Comparison of ENCODE assay signal across 8 cellular contexts in genomic region chr6:157107915-157108651, GRCh38.
DNase-seq lines count a peak whose midpoint lies in the region; ATAC-seq and TF ChIP-seq lines count a peak whose summit lies in the region.

No MANE protein-coding gene starts in this region.

- no peaks in the 10 kb centered on the region for H3K9me3 ChIP-seq in CD8-positive, alpha-beta T cell (ENCODE audit: low read length)
- no peaks in the 10 kb centered on the region for H3K9me3 ChIP-seq in Peyer's patch

- CTCF ChIA-PET in CD8-positive, alpha-beta T cell (lab: Charles Lee): no interaction called here

- H3K27me3 Mint-ChIP-seq in CD8-positive, alpha-beta T cell (ENCODE audit: low read depth): no peaks in the 10 kb centered on the region
- H3K27me3 Mint-ChIP-seq in natural killer cell (ENCODE audit: low read depth in 2 of 2): no peaks in the 10 kb centered on the region

- H3K27ac Mint-ChIP-seq in CD8-positive, alpha-beta T cell: no peak overlapping the region
- peak overlapping the region; percentile 65 to 90 for H3K27ac Mint-ChIP-seq in natural killer cell

- no peak for DNase-seq in CD8-positive, alpha-beta T cell
- DNase-seq in NCI-H460 (ENCODE audit: extremely low read depth, low read depth) (peak; percentile 43), choroid plexus epithelial cell (ENCODE audit: low read depth) (peak; percentile 94), natural killer cell (no peak), NCI-H526 treated with DMSO at 0.1 percent for 48 hours (lab: John Stamatoyannopoulos, UW) (no peak), NCI-H187 treated with DMSO at 0.1 percent for 48 hours (lab: John Stamatoyannopoulos, UW) (no peak), Peyer's patch (no peak)

- H3K27me3 ChIP-seq in CD8-positive, alpha-beta T cell (ENCODE audit: insufficient read depth, low read length): no peaks in the 10 kb centered on the region
- no peaks in the 10 kb centered on the region for H3K27me3 ChIP-seq in Peyer's patch

- H3K4me1 ChIP-seq in CD8-positive, alpha-beta T cell (ENCODE audit: insufficient read depth, low read length): no peaks in the 10 kb centered on the region
- peaks cover 0 to 3% (median 0%) of the 10 kb centered on the region in 4 donors for H3K4me1 ChIP-seq in Peyer's patch

- no peak overlapping the region for H3K4me3 ChIP-seq in CD8-positive, alpha-beta T cell (ENCODE audit: low read depth, low read length)
- H3K4me3 ChIP-seq in choroid plexus epithelial cell (ENCODE audit: low read depth, low read length): no peak overlapping the region
- H3K4me3 ChIP-seq in Peyer's patch: no peak overlapping the region

- no peak overlapping the region for H3K27ac ChIP-seq in CD8-positive, alpha-beta T cell (ENCODE audit: low read depth, low read length)
- peak overlapping the region in 2 of 4 donors; percentile 14 to 27 for H3K27ac ChIP-seq in Peyer's patch

- H3K36me3 Mint-ChIP-seq in CD8-positive, alpha-beta T cell: peaks cover 35% of the 10 kb centered on the region
- peaks cover 2% of the 10 kb centered on the region for H3K36me3 Mint-ChIP-seq in natural killer cell

- peak; percentile 38 for ATAC-seq in CD8-positive, alpha-beta T cell
- ATAC-seq in natural killer cell (peak; percentile 50 to 78 (median 74)), HG02571 (IDR thresholded peaks at IDR 0.05; ENCODE audit: unreplicated experiment) (no peak)

- intact Hi-C loops in CD8-positive, alpha-beta T cell (cut with DNase I, micrococcal nuclease): no loop called here
- intact Hi-C loops in natural killer cell (cut with micrococcal nuclease): loop anchor here (2.0 kb wide), 1 partner anchor 35 kb away; no protein-coding TSS in a partner anchor

- no peaks in the 10 kb centered on the region for H3K9me3 Mint-ChIP-seq in CD8-positive, alpha-beta T cell
- H3K9me3 Mint-ChIP-seq in natural killer cell: no peaks in the 10 kb centered on the region

- H3K36me3 ChIP-seq in CD8-positive, alpha-beta T cell (ENCODE audit: insufficient read depth, low read length): peaks cover 3% of the 10 kb centered on the region
- H3K36me3 ChIP-seq in Peyer's patch: no peaks in the 10 kb centered on the region

- H3K4me3 Mint-ChIP-seq in CD8-positive, alpha-beta T cell: no peak overlapping the region
- no peak overlapping the region for H3K4me3 Mint-ChIP-seq in natural killer cell

- TF ChIP-seq CTCF in CD8-positive, alpha-beta T cell (IDR thresholded peaks at IDR 0.05): no peak
- TF ChIP-seq CTCF in choroid plexus epithelial cell (conservative IDR thresholded peaks at IDR 0.05; ENCODE audit: low read depth, low read length) (no peak), natural killer cell (IDR thresholded peaks at IDR 0.05) (no peak), Peyer's patch (IDR thresholded peaks at IDR 0.05) (no peak)

- peaks cover 19% of the 10 kb centered on the region for H3K4me1 Mint-ChIP-seq in CD8-positive, alpha-beta T cell (ENCODE audit: low read depth)
- H3K4me1 Mint-ChIP-seq in natural killer cell: peaks cover 39 to 42% of the 10 kb centered on the region in 2 donors

- POLR2A ChIA-PET in CD8-positive, alpha-beta T cell (lab: Charles Lee): no interaction called here

- TF ChIP-seq POLR2A in Peyer's patch (IDR thresholded peaks at IDR 0.05): no peak

Comparison
In these comparisons a context has a peak if more than half of its experiments do, and no peak if none do; other contexts are left out.
1. DNase-seq: peak in NCI-H460 (single experiment) and choroid plexus epithelial cell (single experiment); none in CD8-positive, alpha-beta T cell (0 of 7), natural killer cell (single experiment), NCI-H526 treated with DMSO at 0.1 percent for 48 hours (single experiment), NCI-H187 treated with DMSO at 0.1 percent for 48 hours (single experiment) and Peyer's patch (0 of 3).